In the genomic region with DNA sequence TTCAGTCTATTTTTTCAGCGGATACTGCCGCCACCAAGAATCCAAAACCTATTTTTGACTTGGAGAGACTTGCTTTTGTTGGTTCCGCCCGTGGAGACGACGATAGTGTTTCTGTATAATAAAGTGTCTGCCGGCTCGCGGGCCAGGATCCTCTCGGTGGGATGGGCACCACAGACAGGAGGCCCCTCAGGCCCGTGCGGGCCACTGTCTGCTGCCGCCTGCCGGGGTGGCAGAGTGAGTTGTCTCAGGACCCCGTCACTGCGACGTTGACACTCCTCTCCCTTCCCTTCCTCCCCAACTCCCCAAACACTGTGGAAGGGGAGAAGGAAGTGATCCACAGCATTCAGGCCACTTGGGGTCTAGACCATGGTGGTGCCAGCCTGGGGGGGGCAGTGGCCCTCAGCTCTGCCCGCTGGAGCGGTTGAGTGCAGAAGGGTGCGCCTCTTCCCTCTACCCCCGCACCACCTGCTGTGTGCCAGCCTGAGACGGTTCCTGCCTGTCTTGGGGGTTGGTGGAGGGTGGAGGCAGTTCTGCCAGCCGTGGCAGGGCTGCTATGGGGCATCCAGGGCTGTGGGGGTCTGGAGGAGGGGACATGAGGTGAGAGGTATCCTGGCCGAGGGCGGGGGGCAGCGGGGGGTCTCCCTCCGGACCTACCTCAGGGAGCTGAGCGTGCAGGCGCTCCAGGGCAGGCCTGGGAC, we compare ENCODE assay signal across 1 cellular context.
TF ChIP-seq lines count a peak whose summit lies in the region.

No MANE protein-coding gene starts in this region.

TF ChIP-seq in GM12878, 131 proteins besides CTCF, POLR2A, EP300 and RAD21:
- TF ChIP-seq PML (IDR thresholded peaks at IDR 0.05; ENCODE audit: low read length) (0 out of 2 replicates have a peak, but pooled peaks have one; percentile 14), POLR2AphosphoS5 (IDR thresholded peaks at IDR 0.05; ENCODE audit: low read length) (peak; percentile 52), BRCA1 (IDR thresholded peaks at IDR 0.05; ENCODE audit: low read depth, low read length) (no peak), YY1 (IDR thresholded peaks at IDR 0.05; ENCODE audit: low read depth, low read length) (no peak), ELK1 (IDR thresholded peaks at IDR 0.05; ENCODE audit: low read depth, low read length) (no peak), BACH1 (IDR thresholded peaks at IDR 0.05; ENCODE audit: borderline replicate concordance) (peak; percentile 19; the same call in 1 of the 2 replicates), MEF2B (IDR thresholded peaks at IDR 0.05; ENCODE audit: partially characterized antibody, poor library complexity, severe bottlenecking) (no peak), KAT2A (conservative IDR thresholded peaks at IDR 0.05; ENCODE audit: control insufficient read depth, low read depth, low read length) (no peak), IRF4 (IDR thresholded peaks at IDR 0.05; ENCODE audit: low read depth, low read length) (no peak), IRF5 (IDR thresholded peaks at IDR 0.05; ENCODE audit: borderline replicate concordance) (no peak), ETV6 (conservative IDR thresholded peaks at IDR 0.05 in 1 of 2, IDR thresholded peaks at IDR 0.05 in 1 of 2; ENCODE audit: borderline replicate concordance in 1 of 2, low read depth in 1 of 2) (no peak)
TF ChIP-seq in GM12878: peak in this region for 3.
